25 cellular contexts compared by ENCODE assay signal in genomic region chr17:6072611-6073010, GRCh38. TPM values are rescaled to one million over a fixed set of nuclear protein-coding genes. Genes with fewer than 3 reads are reported as not detected.
DNase-seq lines count a peak whose midpoint lies in the region; TF ChIP-seq lines count a peak whose summit lies in the region.
"Had no signal": no experiment of that assay in that cellular context is flagged by ENCODE, and none has a peak within 500 bp of the region (broad histone marks: within the 10 kb centered on the region; RNA-seq: fewer than 3 reads in every experiment).

No MANE protein-coding gene starts in this region.

- no peak for TF ChIP-seq CTCF in WERI-Rb-1 (IDR thresholded peaks at IDR 0.05; ENCODE audit: low read depth, low read length)
- no peak for TF ChIP-seq CTCF in nephron (IDR thresholded peaks at IDR 0.05; ENCODE audit: unreplicated experiment in 3 of 3)
- TF ChIP-seq CTCF in endothelial cell (IDR thresholded peaks at IDR 0.05; ENCODE audit: unreplicated experiment) = no peak

- peak overlapping the region; percentile 21 to 92 (median 60) for H3K4me3 Mint-ChIP-seq in nephron
- no peak overlapping the region for H3K4me3 Mint-ChIP-seq in endothelial cell (ENCODE audit: unreplicated experiment)
- H3K4me3 Mint-ChIP-seq: CD8-positive, alpha-beta T cell had no signal

- H3K4me1 Mint-ChIP-seq in nephron = peaks cover 52% of the 10 kb centered on the region
- H3K4me1 Mint-ChIP-seq in endothelial cell (ENCODE audit: unreplicated experiment) = peaks cover 10% of the 10 kb centered on the region

- H3K27ac ChIP-seq in WERI-Rb-1 (peak overlapping the region; percentile 90), substantia nigra (ENCODE audit: low read depth, low read length, poor library complexity, severe bottlenecking) (peak overlapping the region; percentile 58)
- H3K27ac ChIP-seq: A549, C4-2B, PC-9, SJSA1 had no signal

- H3K9me3 Mint-ChIP-seq in nephron (no peaks in the 10 kb centered on the region), endothelial cell (ENCODE audit: unreplicated experiment) (no peaks in the 10 kb centered on the region)
- H3K9me3 Mint-ChIP-seq: CD8-positive, alpha-beta T cell had no signal

- H3K9me3 ChIP-seq in WERI-Rb-1 (ENCODE audit: severe bottlenecking) = no peaks in the 10 kb centered on the region
- H3K9me3 ChIP-seq: A549, Caco-2, SJSA1 had no signal

- H3K27me3 Mint-ChIP-seq in nephron (ENCODE audit: low read depth) (peaks cover 58% of the 10 kb centered on the region), endothelial cell (ENCODE audit: unreplicated experiment) (peaks cover 12% of the 10 kb centered on the region)

- in situ Hi-C loops in G401 (cut with HindIII; ENCODE audit: low sequenced_read_pairs) = no loop called here

- H3K4me3 ChIP-seq in WERI-Rb-1 (ENCODE audit: low read depth, low read length) = peak overlapping the region; percentile 94
- H3K4me3 ChIP-seq: A549, GM12878, PC-9, SJSA1 had no signal

- H3K36me3 ChIP-seq in WERI-Rb-1 = peaks cover 62% of the 10 kb centered on the region
- H3K36me3 ChIP-seq: SJSA1 had no signal

- no peak overlapping the region for H3K27ac Mint-ChIP-seq in nephron
- no peak overlapping the region for H3K27ac Mint-ChIP-seq in endothelial cell (ENCODE audit: unreplicated experiment)
- H3K27ac Mint-ChIP-seq: CD8-positive, alpha-beta T cell; GM23338; H9 had no signal

- DNase-seq in G401 (ENCODE audit: low spot score) = peak; percentile 62
- no peak for DNase-seq in WERI-Rb-1
- no peak for DNase-seq in substantia nigra (lab: John Stamatoyannopoulos, UW)
- DNase-seq in NCI-H1436 treated with DMSO at 0.1 percent for 48 hours (lab: John Stamatoyannopoulos, UW) = no peak
- DNase-seq in midbrain (lab: John Stamatoyannopoulos, UW) = no peak
- DNase-seq in endothelial cell (ENCODE audit: low spot score) = no peak
- DNase-seq: Caco-2; CD8-positive, alpha-beta T cell; GDM1; H9; KBM-7; NCI-H1105 treated with DMSO at 0.1 percent for 48 hours; NCI-H2029; NCI-H2171; NCI-H226; NCI-H510A treated with DMSO at 0.1 percent for 48 hours; NCI-H774; PC-9 had no signal

- no peaks in the 10 kb centered on the region for H3K36me3 Mint-ChIP-seq in nephron (ENCODE audit: low read depth)
- H3K36me3 Mint-ChIP-seq in endothelial cell (ENCODE audit: low read depth, unreplicated experiment) = peaks cover 8% of the 10 kb centered on the region
- H3K36me3 Mint-ChIP-seq: CD8-positive, alpha-beta T cell had no signal

- H3K27me3 ChIP-seq in WERI-Rb-1 (ENCODE audit: insufficient read depth, low read depth, severe bottlenecking) = no peaks in the 10 kb centered on the region

RNA-seq across cellular contexts. Expression of gene WSCD1, which starts 2.4 kb away (rescaled TPM):
- total RNA-seq in G401 (2014; rRNA removed; shearing (Covaris generic)) = 0.06 TPM in 1 of 2 replicates, not detected in the other
- 43.9 TPM for total RNA-seq in endothelial cell (ENCODE audit: unreplicated experiment)
- total RNA-seq: Caco-2; CD8-positive, alpha-beta T cell; GM12878; MCF 10A; PC-9 had no signal

Comparison
In these comparisons a context has a peak if more than half of its experiments do, and no peak if none do; other contexts are left out.
1. RNA of gene WSCD1, which starts 2.4 kb away (total RNA-seq): 43.9 TPM in endothelial cell (single experiment); 0.06 TPM in G401; every median in the first group is over 10 times any median in the second.